28 cellular contexts compared by ENCODE assay signal in the genomic region with DNA sequence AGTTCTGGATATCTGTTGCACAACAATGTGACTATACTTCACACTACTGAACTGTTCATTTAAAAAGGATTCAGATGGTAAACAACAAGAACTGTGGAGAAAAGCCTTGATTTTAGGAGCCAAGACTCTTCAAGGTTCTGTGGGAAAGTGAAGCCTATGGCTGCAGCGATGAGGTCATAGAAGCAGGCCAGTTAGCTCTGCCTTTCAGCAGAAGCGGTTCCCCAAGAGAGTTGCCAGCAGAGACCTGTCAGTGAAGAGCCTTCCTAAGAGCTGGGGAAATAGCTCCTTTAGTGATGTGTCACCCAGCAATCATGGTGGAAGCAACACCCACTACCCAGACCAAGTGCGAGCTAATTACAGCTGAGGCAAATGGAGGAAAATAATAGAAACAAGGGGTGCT.
DNase-seq lines count a peak whose midpoint lies in the region; ATAC-seq and TF ChIP-seq lines count a peak whose summit lies in the region.
"Had no signal": no experiment of that assay in that cellular context is flagged by ENCODE, and none has a peak within 500 bp of the region (broad histone marks: within the 10 kb centered on the region; RNA-seq: fewer than 3 reads in every experiment).

No MANE protein-coding gene starts in this region.

- no peaks in the 10 kb centered on the region for H3K9me3 ChIP-seq in smooth muscle cell (replicated peaks; ENCODE audit: low read depth)
- H3K9me3 ChIP-seq: body of pancreas, left lung, neutrophil, prostate gland, testis had no signal

- CTCF ChIA-PET in activated CD8-positive, alpha-beta T cell treated with anti-CD3 and anti-CD28 coated beads, Interleukin-2, amount 10 ng/mL, durations not matched to agents 7 days and 5 days (lab: Charles Lee), result no interaction called here

- H3K79me2 ChIP-seq in smooth muscle cell (ENCODE audit: low read depth), result no peaks in the 10 kb centered on the region

- H3K27me3 Mint-ChIP-seq in activated CD8-positive, alpha-beta T cell treated with anti-CD3 and anti-CD28 coated beads, Interleukin-2, amount 10 ng/mL, durations not matched to agents 7 days and 5 days (ENCODE audit: low read depth), result no peaks in the 10 kb centered on the region
- H3K27me3 Mint-ChIP-seq: CD4-positive, alpha-beta T cell had no signal

- H3K4me3 Mint-ChIP-seq in activated CD8-positive, alpha-beta T cell treated with anti-CD3 and anti-CD28 coated beads, Interleukin-2, amount 10 ng/mL, durations not matched to agents 7 days and 5 days, result no peak overlapping the region
- H3K4me3 Mint-ChIP-seq: activated T-cell treated with anti-CD3 and anti-CD28 coated beads, Interleukin-2, amount 50 U/mL, for 4 hours; CD4-positive, alpha-beta T cell had no signal

- H3K4me2 ChIP-seq in smooth muscle cell, result no peak overlapping the region

- H2AFZ ChIP-seq in smooth muscle cell (ENCODE audit: low read depth), result no peak overlapping the region

- no peaks in the 10 kb centered on the region for H3K36me3 Mint-ChIP-seq in activated CD8-positive, alpha-beta T cell treated with anti-CD3 and anti-CD28 coated beads, Interleukin-2, amount 10 ng/mL, durations not matched to agents 7 days and 5 days (ENCODE audit: low read depth)

- H3K27ac Mint-ChIP-seq in activated CD8-positive, alpha-beta T cell treated with anti-CD3 and anti-CD28 coated beads, Interleukin-2, amount 10 ng/mL, durations not matched to agents 7 days and 5 days, result no peak overlapping the region
- H3K27ac Mint-ChIP-seq: CD4-positive, alpha-beta T cell had no signal

- WGBS in smooth muscle cell (ENCODE audit: low lambda C conversion rate), result 51% methylated on average over 3 of the region's 3 CpGs

- H3K9ac ChIP-seq in smooth muscle cell (ENCODE audit: low read depth), result no peak overlapping the region

- no peaks in the 10 kb centered on the region for H3K4me1 ChIP-seq in smooth muscle cell (ENCODE audit: low read depth)
- H3K4me1 ChIP-seq: left lung, prostate gland, testis had no signal

- H3K9me3 Mint-ChIP-seq in activated CD8-positive, alpha-beta T cell treated with anti-CD3 and anti-CD28 coated beads, Interleukin-2, amount 10 ng/mL, durations not matched to agents 7 days and 5 days (ENCODE audit: insufficient read depth), result no peaks in the 10 kb centered on the region
- H3K9me3 Mint-ChIP-seq: CD4-positive, alpha-beta T cell had no signal

- H3F3A ChIP-seq in smooth muscle cell (ENCODE audit: low read depth), result no peaks in the 10 kb centered on the region

- peak overlapping the region; percentile 27 for H3K27ac ChIP-seq in smooth muscle cell (ENCODE audit: low read depth)
- H3K27ac ChIP-seq: body of pancreas, left lung, neutrophil, prostate gland, testis, VCaP had no signal

- no peaks in the 10 kb centered on the region for H3K36me3 ChIP-seq in smooth muscle cell (ENCODE audit: low read depth)
- H3K36me3 ChIP-seq: left lung, neutrophil, prostate gland had no signal

- H3K4me1 Mint-ChIP-seq in activated CD8-positive, alpha-beta T cell treated with anti-CD3 and anti-CD28 coated beads, Interleukin-2, amount 10 ng/mL, durations not matched to agents 7 days and 5 days (ENCODE audit: low read depth), result no peaks in the 10 kb centered on the region

- POLR2A ChIA-PET in activated CD8-positive, alpha-beta T cell treated with anti-CD3 and anti-CD28 coated beads, Interleukin-2, amount 10 ng/mL, durations not matched to agents 7 days and 5 days (lab: Charles Lee), result no interaction called here

- H3K4me3 ChIP-seq in fibroblast of villous mesenchyme (ENCODE audit: low read depth, low read length) (no peak overlapping the region), smooth muscle cell (no peak overlapping the region)
- H3K4me3 ChIP-seq: body of pancreas, left lung, prostate gland, testis had no signal

- H4K20me1 ChIP-seq in smooth muscle cell (ENCODE audit: low read depth), result no peaks in the 10 kb centered on the region

- DNase-seq in DMS53 (lab: John Stamatoyannopoulos, UW), result peak; percentile 44
- no peak for DNase-seq in DMS53 treated with DMSO at 0.1 percent for 48 hours (lab: John Stamatoyannopoulos, UW; ENCODE audit: unreplicated experiment)
- peak; percentile 44 for DNase-seq in NCI-H69 (lab: John Stamatoyannopoulos, UW)
- DNase-seq in fibroblast of villous mesenchyme (ENCODE audit: low read depth), result peak; percentile 28
- DNase-seq in smooth muscle cell (lab: John Stamatoyannopoulos, UW; ENCODE audit: unreplicated experiment), result no peak
- DNase-seq in GM19238 (ENCODE audit: insufficient read length, low spot score), result no peak
- DNase-seq in activated CD8-positive, alpha-beta T cell treated with anti-CD3 and anti-CD28 coated beads, Interleukin-2, amount 10 ng/mL, durations not matched to agents 7 days and 5 days, result no peak
- DNase-seq: activated CD4-positive, alpha-beta T cell treated with anti-CD3 and anti-CD28 coated beads for 48 hours; activated T-cell treated with anti-CD3 and anti-CD28 coated beads, Interleukin-2, amount 50 U/mL, for 4 hours; AML-193; CD4-positive, alpha-beta T cell; effector CD8-positive, alpha-beta T cell; H7; hippocampal formation; left lung; NCI-H1105 treated with DMSO at 0.1 percent for 48 hours; NCI-H2107; NCI-H524; Right ventricle myocardium superior; stimulated activated naive CD4-positive, alpha-beta T cell treated with Interleukin-2 at 50 U/mL for 16 hours; SW 1271; T-helper 9 cell; testis had no signal

- TF ChIP-seq CTCF in fibroblast of villous mesenchyme (IDR thresholded peaks at IDR 0.05; ENCODE audit: insufficient read depth, low read depth, low read length) (no peak), smooth muscle cell (IDR thresholded peaks at IDR 0.05; ENCODE audit: borderline replicate concordance, insufficient read depth, poor library complexity, severe bottlenecking) (no peak)

- no peaks in the 10 kb centered on the region for H3K27me3 ChIP-seq in smooth muscle cell (ENCODE audit: low read depth)
- H3K27me3 ChIP-seq: body of pancreas, left lung, neutrophil, testis had no signal

- no peak for ATAC-seq in activated CD8-positive, alpha-beta T cell treated with anti-CD3 and anti-CD28 coated beads, Interleukin-2, amount 10 ng/mL, durations not matched to agents 7 days and 5 days
- no peak for ATAC-seq in GM21825 (IDR thresholded peaks at IDR 0.05; ENCODE audit: unreplicated experiment)
- ATAC-seq: activated T-cell treated with anti-CD3 and anti-CD28 coated beads, Interleukin-2, amount 50 U/mL, for 4 hours; body of pancreas; left lung had no signal

Comparison
In these comparisons a context has a peak if more than half of its experiments do, and no peak if none do; other contexts are left out.
1. DNase-seq: peak in DMS53 (single experiment), NCI-H69 (single experiment) and fibroblast of villous mesenchyme (single experiment); none in DMS53 treated with DMSO at 0.1 percent for 48 hours (single experiment), smooth muscle cell (single experiment), GM19238 (single experiment) and activated CD8-positive, alpha-beta T cell treated with anti-CD3 and anti-CD28 coated beads, Interleukin-2, amount 10 ng/mL, durations not matched to agents 7 days and 5 days (single experiment).